Comparison of ENCODE assay signal across 8 cellular contexts in genomic region chrX:112642349-112642748, GRCh38. TPM values are rescaled to one million over a fixed set of nuclear protein-coding genes. Genes with fewer than 3 reads are reported as not detected.
DNase-seq lines count a peak whose midpoint lies in the region; ATAC-seq and TF ChIP-seq lines count a peak whose summit lies in the region.

No MANE protein-coding gene starts in this region.

- H3K4me3 ChIP-seq in H7 (ENCODE audit: insufficient read depth, low read depth, low read length) (no peak overlapping the region), WERI-Rb-1 (ENCODE audit: low read depth, low read length) (no peak overlapping the region), esophagus squamous epithelium (no peak overlapping the region)

- WGBS in esophagus squamous epithelium, 2 donors: 0% methylated on average over 3 of the region's 3 CpGs

- H3K27me3 ChIP-seq in H7 (ENCODE audit: control insufficient read depth, insufficient read depth, low read length): no peaks in the 10 kb centered on the region
- no peaks in the 10 kb centered on the region for H3K27me3 ChIP-seq in WERI-Rb-1 (ENCODE audit: insufficient read depth, low read depth, severe bottlenecking)
- H3K27me3 ChIP-seq in esophagus squamous epithelium: no peaks in the 10 kb centered on the region

- intact Hi-C loops in esophagus squamous epithelium (cut with DNase I): no loop called here

- ATAC-seq in HG02973 (IDR thresholded peaks at IDR 0.05; ENCODE audit: unreplicated experiment): no peak

- DNase-seq in ELF-1 (ENCODE audit: low read depth, low spot score) (peak; percentile 82), H7 (peak; percentile 26), NCI-H1930 (lab: John Stamatoyannopoulos, UW) (peak; percentile 11 to 29), WERI-Rb-1 (peak; percentile 57), esophagus squamous epithelium (lab: John Stamatoyannopoulos, UW) (no peak), mucosa of gallbladder (ENCODE audit: low spot score) (peak; percentile 42)
- DNase-seq in stimulated activated CD8-positive, alpha-beta memory T cell treated with anti-CD3 and anti-CD28 coated beads, Interleukin-4, amount 100 ng/mL, for 48 hours: no peak

- H3K9me3 ChIP-seq in WERI-Rb-1 (ENCODE audit: severe bottlenecking) (no peaks in the 10 kb centered on the region), esophagus squamous epithelium (no peaks in the 10 kb centered on the region)

- TF ChIP-seq POLR2A in esophagus squamous epithelium (IDR thresholded peaks at IDR 0.05): no peak

- H3K27ac ChIP-seq in WERI-Rb-1 (no peak overlapping the region), esophagus squamous epithelium (no peak overlapping the region)

- TF ChIP-seq CTCF in WERI-Rb-1 (IDR thresholded peaks at IDR 0.05; ENCODE audit: low read depth, low read length) (peak; percentile 80), esophagus squamous epithelium (IDR thresholded peaks at IDR 0.05) (peak; percentile 20 to 74 (median 58))

- no peaks in the 10 kb centered on the region for H3K36me3 ChIP-seq in H7 (replicated peaks; ENCODE audit: control insufficient read depth, insufficient read depth, low read length)
- no peaks in the 10 kb centered on the region for H3K36me3 ChIP-seq in WERI-Rb-1
- no peaks in the 10 kb centered on the region for H3K36me3 ChIP-seq in esophagus squamous epithelium

- no peaks in the 10 kb centered on the region for H3K4me1 ChIP-seq in esophagus squamous epithelium

RNA-seq across cellular contexts. Expression of gene LHFPL1, which starts 37.4 kb away (rescaled TPM):
- 1.6 and 3.7 TPM in 2 replicates for total RNA-seq in H7 (2014; rRNA removed; shearing (Covaris generic))
- under 1 TPM in 3 of 4 donors, not detected in 1; 0.15 to 0.61 (median 0.57) TPM for total RNA-seq in esophagus squamous epithelium
- total RNA-seq in mucosa of gallbladder: not detected

Comparison
In these comparisons a context has a peak if more than half of its experiments do, and no peak if none do; other contexts are left out.
1. DNase-seq: peak in ELF-1 (single experiment), H7 (single experiment), NCI-H1930 (2 of 2), WERI-Rb-1 (single experiment) and mucosa of gallbladder (single experiment); none in esophagus squamous epithelium (single experiment) and stimulated activated CD8-positive, alpha-beta memory T cell treated with anti-CD3 and anti-CD28 coated beads, Interleukin-4, amount 100 ng/mL, for 48 hours (single experiment).